25 cellular contexts compared by ENCODE assay signal in genomic region chr11:45150301-45150700, GRCh38.
"Had no signal": no experiment of that assay in that cellular context is flagged by ENCODE, and none has a peak within 500 bp of the region (broad histone marks: within the 10 kb centered on the region; RNA-seq: fewer than 3 reads in every experiment).

No MANE protein-coding gene starts in this region.

- H3K27ac ChIP-seq: adrenal gland, brain microvascular endothelial cell, left lung, lower lobe of right lung, parathyroid adenoma, right atrium auricular region, stomach, thyroid gland, upper lobe of right lung had no signal

- H3K36me3 ChIP-seq: adrenal gland, brain microvascular endothelial cell, left lung, lower lobe of right lung, right atrium auricular region, stomach, thyroid gland, upper lobe of right lung had no signal

- H3K27ac Mint-ChIP-seq: activated CD4-positive, alpha-beta T cell treated with anti-CD3 and anti-CD28 coated beads for 36 hours; activated CD8-positive, alpha-beta T cell treated with anti-CD3 and anti-CD28 coated beads, Interleukin-2, amount 10 ng/mL, durations not matched to agents 7 days and 5 days; activated naive CD8-positive, alpha-beta T cell treated with anti-CD3 and anti-CD28 coated beads for 36 hours; activated T-cell treated with anti-CD3 and anti-CD28 coated beads, Interleukin-2, amount 50 U/mL, for 24 hours; stimulated activated naive B cell treated with anti-CD40 and anti-IgM and Interleukin-4, amounts not matched to agents 10 μg/mL and 1 μg/mL and 100 μg/mL, for 72 hours had no signal

- H3K9me3 ChIP-seq: adrenal gland, left lung, lower lobe of right lung, right atrium auricular region, stomach, thyroid gland, upper lobe of right lung had no signal

- FAIRE-seq: endometrium, frontal cortex had no signal

- DNase-seq: activated CD4-positive, alpha-beta T cell treated with anti-CD3 and anti-CD28 coated beads for 36 hours; activated CD4-positive, CD25-positive, alpha-beta regulatory T cell; activated CD8-positive, alpha-beta T cell treated with anti-CD3 and anti-CD28 coated beads, Interleukin-2, amount 10 ng/mL, durations not matched to agents 7 days and 5 days; activated naive CD4-positive, alpha-beta T cell treated with Interleukin-2 at 50 U/mL for 16 hours; activated naive CD8-positive, alpha-beta T cell treated with anti-CD3 and anti-CD28 coated beads for 36 hours; brain microvascular endothelial cell; dermis blood vessel endothelial cell; effector CD8-positive, alpha-beta T cell; left lung; lower lobe of right lung; mesenchymal stem cell; nucleus accumbens; stimulated activated CD4-positive, alpha-beta T cell treated with anti-CD3 and anti-CD28 coated beads, Interleukin-15, amount 100 ng/mL, for 24 hours; stimulated activated naive B cell treated with anti-CD40 and anti-IgM and Interleukin-4, amounts not matched to agents 10 μg/mL and 1 μg/mL and 100 μg/mL, for 72 hours; stomach; T-helper 1 cell; thyroid gland; upper lobe of right lung had no signal

- ATAC-seq: activated CD4-positive, alpha-beta T cell treated with anti-CD3 and anti-CD28 coated beads for 36 hours; activated CD8-positive, alpha-beta T cell treated with anti-CD3 and anti-CD28 coated beads, Interleukin-2, amount 10 ng/mL, durations not matched to agents 7 days and 5 days; left lung; lower lobe of right lung; stimulated activated naive B cell treated with anti-CD40 and anti-IgM and Interleukin-4, amounts not matched to agents 10 μg/mL and 1 μg/mL and 100 μg/mL, for 72 hours; upper lobe of right lung had no signal

- H2AFZ ChIP-seq: parathyroid adenoma had no signal

- H3K9ac ChIP-seq: parathyroid adenoma had no signal

- H3K4me3 Mint-ChIP-seq: activated CD4-positive, alpha-beta T cell treated with anti-CD3 and anti-CD28 coated beads for 36 hours; activated CD8-positive, alpha-beta T cell treated with anti-CD3 and anti-CD28 coated beads, Interleukin-2, amount 10 ng/mL, durations not matched to agents 7 days and 5 days; activated naive CD8-positive, alpha-beta T cell treated with anti-CD3 and anti-CD28 coated beads for 36 hours; activated T-cell treated with anti-CD3 and anti-CD28 coated beads, Interleukin-2, amount 50 U/mL, for 24 hours; stimulated activated naive B cell treated with anti-CD40 and anti-IgM and Interleukin-4, amounts not matched to agents 10 μg/mL and 1 μg/mL and 100 μg/mL, for 72 hours had no signal

- H3K4me3 ChIP-seq: adrenal gland, left lung, lower lobe of right lung, right atrium auricular region, smooth muscle cell, stomach, thyroid gland, upper lobe of right lung had no signal

- H3K4me2 ChIP-seq: smooth muscle cell had no signal

- H3K9me3 Mint-ChIP-seq: activated T-cell treated with anti-CD3 and anti-CD28 coated beads, Interleukin-2, amount 50 U/mL, for 24 hours; stimulated activated naive B cell treated with anti-CD40 and anti-IgM and Interleukin-4, amounts not matched to agents 10 μg/mL and 1 μg/mL and 100 μg/mL, for 72 hours had no signal

- H3K27me3 ChIP-seq: adrenal gland, right atrium auricular region, thyroid gland, upper lobe of right lung had no signal
